In the genomic region with DNA sequence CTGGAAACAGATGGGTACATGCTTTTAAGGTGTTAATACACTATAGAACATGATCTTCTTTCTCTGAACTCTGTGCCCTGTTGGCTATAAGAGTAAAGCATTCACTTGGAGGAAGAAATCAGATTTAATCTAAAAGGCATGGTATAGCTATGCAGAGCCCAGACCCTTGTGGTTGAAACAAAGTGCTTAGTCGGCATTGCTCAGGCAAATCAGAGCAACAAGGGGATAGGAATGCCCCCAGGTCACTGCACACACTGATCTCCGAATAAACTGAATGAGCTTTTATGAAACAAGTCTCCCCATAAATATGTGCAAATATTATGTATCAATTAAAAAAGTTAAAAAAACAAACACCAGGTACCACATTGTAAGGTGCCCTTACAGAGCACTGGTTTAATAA, we compare ENCODE assay signal across 26 cellular contexts. TPM values are rescaled to one million over a fixed set of nuclear protein-coding genes. Genes with fewer than 3 reads are reported as not detected.
DNase-seq lines count a peak whose midpoint lies in the region; ATAC-seq, FAIRE-seq and TF ChIP-seq lines count a peak whose summit lies in the region.
"Had no signal": no experiment of that assay in that cellular context is flagged by ENCODE, and none has a peak within 500 bp of the region (broad histone marks: within the 10 kb centered on the region; RNA-seq: fewer than 3 reads in every experiment).

No MANE protein-coding gene starts in this region.

- H3K9ac ChIP-seq in IMR-90 (ENCODE audit: low read depth, low read length): no peak overlapping the region
- no peak overlapping the region for H3K9ac ChIP-seq in H1 (replicated peaks in 1 of 4; ENCODE audit: extremely low read depth in 1 of 4, low read depth in 3 of 4, low read length in 3 of 4)
- H3K9ac ChIP-seq: BLaER1 had no signal

- no peaks in the 10 kb centered on the region for H3K36me3 Mint-ChIP-seq in activated CD4-positive, alpha-beta T cell treated with anti-CD3 and anti-CD28 coated beads, Interleukin-2, amount 10 ng/mL, durations not matched to agents 24 days and 14 days (ENCODE audit: low read depth)
- H3K36me3 Mint-ChIP-seq: CD14-positive monocyte; CD4-positive, alpha-beta memory T cell; CD4-positive, CD25-positive, alpha-beta regulatory T cell; CD8-positive, alpha-beta memory T cell had no signal

- H3K23ac ChIP-seq in IMR-90 (ENCODE audit: low read depth, low read length) (no peak overlapping the region), H1 (ENCODE audit: insufficient read length) (no peak overlapping the region)

- H4K20me1 ChIP-seq in IMR-90 (ENCODE audit: insufficient read depth, low read length): no peaks in the 10 kb centered on the region
- H4K20me1 ChIP-seq in H1 (replicated peaks in 1 of 2; ENCODE audit: control insufficient read depth in 1 of 2, insufficient read depth in 2 of 2, low read length in 2 of 2): no peaks in the 10 kb centered on the region
- H4K20me1 ChIP-seq: BLaER1 had no signal

- no peak overlapping the region for H4K8ac ChIP-seq in IMR-90 (ENCODE audit: low read depth in 2 of 2, low read length in 2 of 2)
- no peak overlapping the region for H4K8ac ChIP-seq in H1 (ENCODE audit: extremely low read depth, insufficient read depth, low read length)

- H3K4me3 Mint-ChIP-seq in activated CD4-positive, alpha-beta T cell treated with anti-CD3 and anti-CD28 coated beads, Interleukin-2, amount 10 ng/mL, durations not matched to agents 24 days and 14 days: no peak overlapping the region
- H3K4me3 Mint-ChIP-seq: CD14-positive monocyte; CD4-positive, alpha-beta memory T cell; CD4-positive, CD25-positive, alpha-beta regulatory T cell; CD8-positive, alpha-beta memory T cell had no signal

- H3K36me3 ChIP-seq in IMR-90 (ENCODE audit: control insufficient read depth, insufficient read depth, low read length) (no peaks in the 10 kb centered on the region), H1 (ENCODE audit: control insufficient read depth in 2 of 4, insufficient read depth in 4 of 4, low read length in 3 of 4) (no peaks in the 10 kb centered on the region)
- H3K36me3 ChIP-seq: BE2C, BLaER1 had no signal

- H3K56ac ChIP-seq in IMR-90 (ENCODE audit: extremely low read depth, insufficient read depth, low read length) (no peak overlapping the region), H1 (replicated peaks; ENCODE audit: insufficient read length, low read depth, low read length) (no peak overlapping the region)

- H3K4ac ChIP-seq in IMR-90 (ENCODE audit: low read depth, low read length) (no peak overlapping the region), H1 (replicated peaks; ENCODE audit: insufficient read length, low read depth, low read length) (no peak overlapping the region)

- H3K27ac ChIP-seq in A549: no peak overlapping the region
- no peak overlapping the region for H3K27ac ChIP-seq in IMR-90 (ENCODE audit: insufficient read depth, low read length)
- no peak overlapping the region for H3K27ac ChIP-seq in H1 (ENCODE audit: low read depth, low read length)
- H3K27ac ChIP-seq: 22Rv1, BLaER1 had no signal

- TF ChIP-seq EP300 in A549 (IDR thresholded peaks at IDR 0.05) (no peak), H1 (IDR thresholded peaks at IDR 0.05; ENCODE audit: borderline replicate concordance in 1 of 2, low read depth in 2 of 2, low read length in 2 of 2) (no peak)

- no peaks in the 10 kb centered on the region for H3K4me1 Mint-ChIP-seq in activated CD4-positive, alpha-beta T cell treated with anti-CD3 and anti-CD28 coated beads, Interleukin-2, amount 10 ng/mL, durations not matched to agents 24 days and 14 days
- H3K4me1 Mint-ChIP-seq: CD14-positive monocyte; CD4-positive, CD25-positive, alpha-beta regulatory T cell; CD8-positive, alpha-beta memory T cell had no signal

- H3K4me1 ChIP-seq in A549: no peaks in the 10 kb centered on the region
- H3K4me1 ChIP-seq in IMR-90 (ENCODE audit: control insufficient read depth, insufficient read depth, low read length): no peaks in the 10 kb centered on the region
- peaks cover 0 to 4% (median 1%) of the 10 kb centered on the region in 4 experiments; a peak in 1 of 7 replicates for H3K4me1 ChIP-seq in H1 (replicated peaks in 1 of 4; ENCODE audit: control insufficient read depth in 3 of 4, insufficient read depth in 4 of 4, low read length in 3 of 4)
- H3K4me1 ChIP-seq: BE2C, BLaER1 had no signal

- H3K27ac Mint-ChIP-seq in activated CD4-positive, alpha-beta T cell treated with anti-CD3 and anti-CD28 coated beads, Interleukin-2, amount 10 ng/mL, durations not matched to agents 24 days and 14 days: no peak overlapping the region
- H3K27ac Mint-ChIP-seq: CD14-positive monocyte; CD4-positive, alpha-beta memory T cell; CD4-positive, CD25-positive, alpha-beta regulatory T cell; CD8-positive, alpha-beta memory T cell had no signal

- no peak for TF ChIP-seq CTCF in A549 (IDR thresholded peaks at IDR 0.05)
- no peak for TF ChIP-seq CTCF in IMR-90 (conservative IDR thresholded peaks at IDR 0.05; ENCODE audit: low read depth, low read length)
- no peak for TF ChIP-seq CTCF in H1 (IDR thresholded peaks at IDR 0.05; ENCODE audit: control extremely low read depth in 1 of 3, insufficient read depth in 1 of 3, low read depth in 1 of 3, low read length in 3 of 3)

- no peaks in the 10 kb centered on the region for H3K79me2 ChIP-seq in H1 (ENCODE audit: control insufficient read depth in 1 of 2, insufficient read depth in 2 of 2, low read length in 2 of 2)

- BruUV-seq in IMR-90 (replicated peaks; lab: Mats Ljungman, UMichigan): no TSS peak

- no peak overlapping the region for H4K5ac ChIP-seq in IMR-90 (ENCODE audit: low read depth, low read length)
- H4K5ac ChIP-seq in H1 (ENCODE audit: insufficient read length, low read depth, low read length): no peak overlapping the region

- no peak for FAIRE-seq in A549 (lab: Jason Lieb, UNC)
- FAIRE-seq in H1 (lab: Jason Lieb, UNC): no peak
- FAIRE-seq: GM12891 had no signal

- intact Hi-C loops in activated CD4-positive, alpha-beta T cell treated with anti-CD3 and anti-CD28 coated beads, Interleukin-2, amount 10 ng/mL, durations not matched to agents 24 days and 14 days (cut with micrococcal nuclease): no loop called here
- intact Hi-C loops in IMR-90 (cut with micrococcal nuclease): no loop called here

- CTCF ChIA-PET in A549 (lab: Yijun Ruan, JAX): no interaction called here
- CTCF ChIA-PET in IMR-90 (lab: Yijun Ruan, JAX): interaction anchor here (0.6 to 1.4 kb wide), 4 partner anchors 10 to 709 kb away, joined by 3 to 4 read pairs (median 3); no protein-coding TSS in a partner anchor
- CTCF ChIA-PET in H1 (lab: Charles Lee; ENCODE audit: partially characterized antibody): interaction anchor here (1.2 to 2.9 kb wide), 5 partner anchors 12 to 247 kb away, joined by 3 to 10 read pairs (median 5); no protein-coding TSS in a partner anchor

- H3K9me3 ChIP-seq in A549 (no peaks in the 10 kb centered on the region), IMR-90 (ENCODE audit: control insufficient read depth, insufficient read depth, low read length) (no peaks in the 10 kb centered on the region), H1 (ENCODE audit: insufficient read depth in 2 of 2, low read depth in 1 of 2, low read length in 1 of 2) (no peaks in the 10 kb centered on the region)
- H3K9me3 ChIP-seq: BE2C, BLaER1 had no signal

- H3K9me1 ChIP-seq in IMR-90 (ENCODE audit: insufficient read depth, low read length): peaks cover 2% of the 10 kb centered on the region; the same call in 1 of the 2 replicates

- in situ Hi-C loops in IMR-90 (cut with MboI; ENCODE audit: low sequenced_read_pairs): no loop called here

- H2AFZ ChIP-seq in IMR-90 (replicated peaks; ENCODE audit: low read length, poor library complexity) (no peak overlapping the region), H1 (ENCODE audit: low read length) (no peak overlapping the region)

- ATAC-seq in A549 (no peak), IMR-90 (ENCODE audit: low read depth) (no peak), GM18520 (IDR thresholded peaks at IDR 0.05; ENCODE audit: unreplicated experiment) (no peak), GM19452 (IDR thresholded peaks at IDR 0.05; ENCODE audit: unreplicated experiment) (no peak)

- no peak overlapping the region for H3K4me2 ChIP-seq in A549
- no peak overlapping the region for H3K4me2 ChIP-seq in IMR-90 (ENCODE audit: low read depth, low read length)
- no peak overlapping the region for H3K4me2 ChIP-seq in H1 (ENCODE audit: insufficient read depth in 1 of 2, low read depth in 2 of 2, low read length in 2 of 2)
- H3K4me2 ChIP-seq: BLaER1 had no signal

- POLR2A ChIA-PET in A549 (lab: Yijun Ruan, JAX): no interaction called here
- POLR2A ChIA-PET in IMR-90 (lab: Charles Lee; ENCODE audit: unreplicated experiment): no interaction called here
- POLR2A ChIA-PET in H1 (lab: Charles Lee; ENCODE audit: partially characterized antibody): no interaction called here

- H2AK5ac ChIP-seq in IMR-90 (ENCODE audit: low read depth, low read length): no peak overlapping the region
- H2AK5ac ChIP-seq in H1 (ENCODE audit: low read depth, low read length): no peak overlapping the region

- TF ChIP-seq RAD21 in A549 (conservative IDR thresholded peaks at IDR 0.05 in 1 of 2, IDR thresholded peaks at IDR 0.05 in 1 of 2) (no peak), IMR-90 (IDR thresholded peaks at IDR 0.05; ENCODE audit: low read length) (no peak), H1 (IDR thresholded peaks at IDR 0.05 in 1 of 2, conservative IDR thresholded peaks at IDR 0.05 in 1 of 2; ENCODE audit: low read depth in 2 of 2, low read length in 2 of 2) (no peak)

- TF ChIP-seq POLR2A in A549 (IDR thresholded peaks at IDR 0.05; ENCODE audit: low read length): no peak
- TF ChIP-seq POLR2A in IMR-90 (IDR thresholded peaks at IDR 0.05; ENCODE audit: low read depth, low read length): no peak
- no peak for TF ChIP-seq POLR2A in H1 (IDR thresholded peaks at IDR 0.05; ENCODE audit: control extremely low read depth in 1 of 2, low read depth in 2 of 2, low read length in 2 of 2)

- H4K91ac ChIP-seq in IMR-90 (ENCODE audit: insufficient read depth, low read depth, low read length) (no peak overlapping the region), H1 (replicated peaks; ENCODE audit: insufficient read length, low read length) (no peak overlapping the region)

- dilution Hi-C loops in IMR-90 (cut with HindIII; ENCODE audit: low sequenced_read_pairs, unreplicated experiment): no loop called here

- peaks cover 11% of the 10 kb centered on the region for H3K27me3 Mint-ChIP-seq in activated CD4-positive, alpha-beta T cell treated with anti-CD3 and anti-CD28 coated beads, Interleukin-2, amount 10 ng/mL, durations not matched to agents 24 days and 14 days
- H3K27me3 Mint-ChIP-seq: CD4-positive, alpha-beta memory T cell; CD8-positive, alpha-beta memory T cell had no signal

- H3K79me1 ChIP-seq in IMR-90 (ENCODE audit: low read depth in 1 of 2, low read length in 2 of 2): no peaks in the 10 kb centered on the region
- H3K79me1 ChIP-seq in H1 (ENCODE audit: low read depth, low read length): no peaks in the 10 kb centered on the region

- peak; percentile 34 for DNase-seq in activated CD4-positive, alpha-beta T cell treated with anti-CD3 and anti-CD28 coated beads, Interleukin-2, amount 10 ng/mL, durations not matched to agents 24 days and 14 days
- DNase-seq in activated CD4-positive, alpha-beta T cell treated with anti-CD3 and anti-CD28 coated beads, Interleukin-2, amount 50 U/mL, for 48 hours: no peak
- DNase-seq in A549 (ENCODE audit: low read depth in 1 of 2, low spot score in 1 of 2) (no peak), IMR-90 (no peak), H1 (ENCODE audit: low read depth in 1 of 2, low spot score in 2 of 2) (no peak), GM03348 (ENCODE audit: low spot score) (no peak)
- DNase-seq: ACHN; BE2C; C1 segment of cervical spinal cord; CD4-positive, alpha-beta memory T cell; CD4-positive, CD25-positive, alpha-beta regulatory T cell; CD8-positive, alpha-beta memory T cell; COR-L47; DMS 273 treated with DMSO at 0.1 percent for 48 hours; DMS153; DMS79 treated with DMSO at 0.1 percent for 48 hours; EL; GDM1 had no signal

- WGBS in A549 (ENCODE audit: missing lambda C conversion rate): 10% methylated on average over 2 of the region's 2 CpGs
- WGBS in IMR-90 (ENCODE audit: extremely low coverage in 2 of 2, insufficient read length in 1 of 2), 2 experiments: no CpG with 5 or more reads among the region's 2 CpGs
- 80% methylated on average over 2 of the region's 2 CpGs; no CpG with 5 or more reads in 1 of the 2 experiments for WGBS in H1 (ENCODE audit: extremely low coverage in 1 of 2, insufficient coverage in 1 of 2, insufficient read length in 1 of 2, insufficient replicate concordance in 2 of 2, low coverage in 1 of 2, low lambda C conversion rate in 2 of 2, missing lambda C conversion rate in 1 of 2), 2 experiments

- H3K14ac ChIP-seq in IMR-90 (replicated peaks; ENCODE audit: low read depth, low read length): no peak overlapping the region
- H3K14ac ChIP-seq in H1 (ENCODE audit: insufficient read length): no peak overlapping the region

- H3K18ac ChIP-seq in IMR-90 (ENCODE audit: low read depth, low read length): no peak overlapping the region
- no peak overlapping the region for H3K18ac ChIP-seq in H1 (ENCODE audit: extremely low read depth, low read length)

- H3K23me2 ChIP-seq in H1 (ENCODE audit: low read depth, low read length): no peaks in the 10 kb centered on the region

- H2BK20ac ChIP-seq in IMR-90 (ENCODE audit: low read depth, low read length) (no peak overlapping the region), H1 (ENCODE audit: low read length) (no peak overlapping the region)

- H3K4me3 ChIP-seq in A549: no peak overlapping the region
- no peak overlapping the region for H3K4me3 ChIP-seq in IMR-90 (ENCODE audit: insufficient read depth, low read depth, low read length)
- no peak overlapping the region for H3K4me3 ChIP-seq in H1 (ENCODE audit: extremely low read depth in 1 of 4, insufficient read depth in 2 of 4, low read depth in 3 of 4, low read length in 4 of 4)
- H3K4me3 ChIP-seq: BLaER1 had no signal

- no peak overlapping the region for H2AK9ac ChIP-seq in IMR-90 (replicated peaks; ENCODE audit: low read depth, low read length, poor library complexity)

- H2BK15ac ChIP-seq in IMR-90 (ENCODE audit: low read depth, low read length) (no peak overlapping the region), H1 (ENCODE audit: low read length) (no peak overlapping the region)

- H2BK5ac ChIP-seq in IMR-90 (ENCODE audit: low read depth, low read length, poor library complexity, severe bottlenecking) (no peak overlapping the region), H1 (ENCODE audit: low read depth, low read length) (no peak overlapping the region)

- H3K9me3 Mint-ChIP-seq in activated CD4-positive, alpha-beta T cell treated with anti-CD3 and anti-CD28 coated beads, Interleukin-2, amount 10 ng/mL, durations not matched to agents 24 days and 14 days: no peaks in the 10 kb centered on the region
- H3K9me3 Mint-ChIP-seq: CD14-positive monocyte; CD4-positive, alpha-beta memory T cell; CD4-positive, CD25-positive, alpha-beta regulatory T cell; CD8-positive, alpha-beta memory T cell had no signal

- H3K27me3 ChIP-seq in IMR-90 (ENCODE audit: control insufficient read depth, insufficient read depth, low read length) (no peaks in the 10 kb centered on the region), H1 (replicated peaks in 1 of 4; ENCODE audit: control insufficient read depth in 3 of 4, extremely low read depth in 1 of 4, insufficient read depth in 3 of 4, low read length in 3 of 4) (no peaks in the 10 kb centered on the region)
- H3K27me3 ChIP-seq: BE2C, BLaER1 had no signal

- H2BK12ac ChIP-seq in H1 (ENCODE audit: low read depth, low read length): no peak overlapping the region

- H2BK120ac ChIP-seq in IMR-90 (ENCODE audit: low read depth, low read length): no peak overlapping the region
- H2BK120ac ChIP-seq in H1 (replicated peaks; ENCODE audit: low read depth, low read length): no peak overlapping the region

RNA-seq across cellular contexts. Expression of a gene that starts 52.0 kb away (rescaled TPM):
- 113 and 117 TPM in 2 replicates for total RNA-seq in activated CD4-positive, alpha-beta T cell treated with anti-CD3 and anti-CD28 coated beads, Interleukin-2, amount 10 ng/mL, durations not matched to agents 24 days and 14 days
- polyA plus RNA-seq in A549 (2011; rRNA removed): 1.3 and 2.2 TPM in 2 replicates
- 0.73 and 0.75 TPM in 2 replicates for polyA plus RNA-seq in A549 (2012; cell fraction: cytosol; rRNA removed)
- polyA plus RNA-seq in A549 (2012; cell fraction: nucleus; rRNA removed): 0.65 and 0.70 TPM in 2 replicates
- polyA plus RNA-seq in A549 (2017; fragmentation: RNase III; extraction: RNeasy Plus Mini Kit Qiagen cat#74134 plus additional on column Dnase treatment): 0.24 to 0.46 TPM (median 0.43 TPM) in 3 replicates
- 0.49 and 0.62 TPM in 2 replicates for polyA minus RNA-seq in A549 (2011; rRNA and poly(A)+ RNA removed)
- 6.1 and 7.5 TPM in 2 replicates for total RNA-seq in IMR-90 (2012; rRNA removed)
- polyA plus RNA-seq in IMR-90 (2012; rRNA removed): 7.6 and 10.6 TPM in 2 replicates
- 4.6 and 11.3 TPM in 2 replicates for polyA plus RNA-seq in IMR-90 (2012; cell fraction: cytosol; rRNA removed)
- polyA plus RNA-seq in IMR-90 (2012; cell fraction: nucleus; rRNA removed; ENCODE audit: low replicate concordance): 6.4 and 25.4 TPM in 2 replicates
- total RNA-seq in H1 (2021; fragmentation: NEBNext Ultra II Directional; extraction: Animal tissue kit (Norgen Biotek cat#: 25700)): 0.41 and 0.46 TPM in 2 replicates
- 0.17 TPM in 1 of 2 replicates, not detected in the other for polyA plus RNA-seq in H1 (2011; rRNA removed)
- polyA plus RNA-seq in H1 (2011; cell fraction: cytosol; rRNA removed): 0.12 TPM
- 0.13 TPM for polyA plus RNA-seq in H1 (2011; cell fraction: nucleus; rRNA removed)
- polyA plus RNA-seq in H1 (2012, experiment 1 of 2): 0.18 to 0.27 TPM in 2 of 4 replicates, not detected in the others
- polyA plus RNA-seq in H1 (2012, experiment 2 of 2): not detected
- 0.30 TPM for polyA plus RNA-seq in H1 (2013, experiment 1 of 2)
- 0.26 TPM for polyA plus RNA-seq in H1 (2013, experiment 2 of 2)
- not detected in 2 replicates for polyA minus RNA-seq in H1 (2011; rRNA and poly(A)+ RNA removed)
- not detected for polyA minus RNA-seq in H1 (2011; cell fraction: cytosol; rRNA and poly(A)+ RNA removed)
- polyA minus RNA-seq in H1 (2011; cell fraction: nucleus; rRNA and poly(A)+ RNA removed): not detected
- total RNA-seq: A172, A673 had no signal

Comparison
In these comparisons a context has a peak if more than half of its experiments do, and no peak if none do; other contexts are left out.
1. RNA of a gene that starts 52.0 kb away (total RNA-seq): 113 to 117 TPM in activated CD4-positive, alpha-beta T cell treated with anti-CD3 and anti-CD28 coated beads, Interleukin-2, amount 10 ng/mL, durations not matched to agents 24 days and 14 days; 6.1 to 7.5 TPM in IMR-90 and 0.41 to 0.46 TPM in H1; every median in the first group is over 10 times any median in the second.